Comparison of ENCODE assay signal across 32 cellular contexts in genomic region chr2:119784876-119785275, GRCh38.
"Had no signal": no experiment of that assay in that cellular context is flagged by ENCODE, and none has a peak within 500 bp of the region (broad histone marks: within the 10 kb centered on the region; RNA-seq: fewer than 3 reads in every experiment).

No MANE protein-coding gene starts in this region.

- H3K4me3 ChIP-seq: ascending aorta, cardiac muscle cell had no signal

- H3K4me1 ChIP-seq: ascending aorta had no signal

- H3K27ac ChIP-seq: ascending aorta, cardiac muscle cell, VCaP had no signal

- ATAC-seq: activated CD4-positive, alpha-beta T cell treated with anti-CD3 and anti-CD28 coated beads for 36 hours; activated CD4-positive, CD25-positive, alpha-beta regulatory T cell treated with anti-CD3 and anti-CD28 coated beads, Interleukin-2, amount 50 U/mL, for 24 hours; activated CD8-positive, alpha-beta memory T cell treated with anti-CD3 and anti-CD28 coated beads, Interleukin-2, amount 10 ng/mL, durations not matched to agents 7 days and 5 days; activated CD8-positive, alpha-beta T cell treated with anti-CD3 and anti-CD28 coated beads, Interleukin-2, amount 10 ng/mL, durations not matched to agents 7 days and 5 days; activated naive CD8-positive, alpha-beta T cell treated with anti-CD3 and anti-CD28 coated beads, Interleukin-2, amount 50 U/mL, for 24 hours had no signal

- H3K36me3 ChIP-seq: ascending aorta, cardiac muscle cell had no signal

- FAIRE-seq: bronchial epithelial cell, TTC549 had no signal

- H3K27me3 ChIP-seq: ascending aorta, cardiac muscle cell had no signal

- DNase-seq: activated CD4-positive, alpha-beta memory T cell treated with anti-CD3 and anti-CD28 coated beads, Interleukin-2, amount 10 ng/mL, durations not matched to agents 7 days and 5 days; activated CD4-positive, alpha-beta T cell treated with anti-CD3 and anti-CD28 coated beads for 1 hour; activated CD4-positive, alpha-beta T cell treated with anti-CD3 and anti-CD28 coated beads for 36 hours; activated CD4-positive, alpha-beta T cell treated with anti-CD3 and anti-CD28 coated beads for 48 hours; activated CD4-positive, alpha-beta T cell treated with anti-CD3 and anti-CD28 coated beads, Interleukin-2, amount 10 ng/mL, durations not matched to agents 7 days and 5 days; activated CD4-positive, alpha-beta T cell treated with anti-CD3 and anti-CD28 coated beads, Interleukin-2, amount 50 U/mL, for 48 hours; activated CD4-positive, CD25-positive, alpha-beta regulatory T cell; activated CD8-positive, alpha-beta memory T cell treated with anti-CD3 and anti-CD28 coated beads for 24 hours; activated CD8-positive, alpha-beta memory T cell treated with anti-CD3 and anti-CD28 coated beads, Interleukin-2, amount 10 ng/mL, durations not matched to agents 7 days and 5 days; activated CD8-positive, alpha-beta memory T cell treated with anti-CD3 and anti-CD28 coated beads, Interleukin-2, amount 50 U/mL, for 48 hours; activated CD8-positive, alpha-beta T cell treated with anti-CD3 and anti-CD28 coated beads, Interleukin-2, amount 10 ng/mL, durations not matched to agents 7 days and 5 days; activated effector memory CD4-positive, alpha-beta T cell treated with Interleukin-2 at 50 U/mL for 16 hours; activated gamma-delta T cell; activated naive CD4-positive, alpha-beta T cell treated with anti-CD3 and anti-CD28 coated beads, Interleukin-2, amount 10 ng/mL, durations not matched to agents 7 days and 5 days; activated naive CD4-positive, alpha-beta T cell treated with Interleukin-2 at 50 U/mL for 16 hours; activated naive CD8-positive, alpha-beta T cell treated with anti-CD3 and anti-CD28 coated beads, Interleukin-2, amount 10 ng/mL, durations not matched to agents 7 days and 5 days; activated naive CD8-positive, alpha-beta T cell treated with anti-CD3 and anti-CD28 coated beads, Interleukin-2, amount 50 U/mL, for 24 hours; activated T-cell treated with anti-CD3 and anti-CD28 coated beads, Interleukin-2, amount 50 U/mL, for 24 hours; activated T-cell treated with anti-CD3 and anti-CD28 coated beads, Interleukin-2, amount 50 U/mL, for 48 hours; amygdala; anterior cingulate cortex; caudate nucleus; cerebellar nuclear complex; T-helper 1 cell; T-helper 2 cell; T-helper 9 cell had no signal
